ENCODE assay signal across 14 cellular contexts in genomic region chr12:26100966-26101744, GRCh38. TPM values are rescaled to one million over a fixed set of nuclear protein-coding genes. Genes with fewer than 3 reads are reported as not detected.
A peak's percentile ranks its signal among the peaks of the same experiment; 100 is the strongest.
DNase-seq lines count a peak whose midpoint lies in the region; ATAC-seq, FAIRE-seq and TF ChIP-seq lines count a peak whose summit lies in the region.
"Had no signal": no experiment of that assay in that cellular context is flagged by ENCODE, and none has a peak within 500 bp of the region (broad histone marks: within the 10 kb centered on the region; RNA-seq: fewer than 3 reads in every experiment).

No MANE protein-coding gene starts in this region.

- ATAC-seq in upper lobe of left lung (ENCODE audit: low FRiP score in 2 of 2), result peak; percentile 9 to 81
- no peak for ATAC-seq in CD4-positive, alpha-beta T cell (ENCODE audit: poor library complexity)
- ATAC-seq: CD8-positive, alpha-beta T cell; left ventricle myocardium superior had no signal

- DNase-seq in NCI-H146 (lab: John Stamatoyannopoulos, UW) (peak; percentile 8), NCI-H146 treated with DMSO at 0.1 percent for 48 hours (lab: John Stamatoyannopoulos, UW; ENCODE audit: unreplicated experiment) (no peak), NCI-H774 (lab: John Stamatoyannopoulos, UW) (peak; percentile 78), upper lobe of left lung (no peak), GM12891 (ENCODE audit: insufficient read length, low spot score) (no peak), NCI-H1092 (lab: John Stamatoyannopoulos, UW) (no peak)
- no peak for DNase-seq in CD4-positive, alpha-beta T cell
- DNase-seq: activated CD4-positive, CD25-positive, alpha-beta regulatory T cell treated with anti-CD3 and anti-CD28 coated beads, Interleukin-2, amount 50 U/mL, for 72 hours; CD8-positive, alpha-beta T cell; effector CD8-positive, alpha-beta T cell; left ventricle myocardium superior had no signal

- peaks cover 0 to 5% (median 4%) of the 10 kb centered on the region in 4 donors for H3K4me1 ChIP-seq in upper lobe of left lung

- TF ChIP-seq POLR2A in upper lobe of left lung (IDR thresholded peaks at IDR 0.05) (no peak), GM12891 (IDR thresholded peaks at IDR 0.05; ENCODE audit: low read depth, low read length) (no peak)

- no peak for TF ChIP-seq EP300 in upper lobe of left lung (IDR thresholded peaks at IDR 0.05)

- no peak overlapping the region for H3K27ac Mint-ChIP-seq in CD4-positive, alpha-beta T cell
- H3K27ac Mint-ChIP-seq: CD8-positive, alpha-beta T cell had no signal

- no peaks in the 10 kb centered on the region for H3K36me3 ChIP-seq in upper lobe of left lung
- H3K36me3 ChIP-seq: neutrophil had no signal

- peak; percentile 96 for FAIRE-seq in islet of Langerhans (lab: Jason Lieb, UNC)
- FAIRE-seq in GM12891 (lab: Jason Lieb, UNC), result no peak

- H3K27ac ChIP-seq in upper lobe of left lung, result no peak overlapping the region
- no peak overlapping the region for H3K27ac ChIP-seq in CD4-positive, alpha-beta T cell (ENCODE audit: low read depth, low read length)
- H3K27ac ChIP-seq: neutrophil had no signal

- no peak overlapping the region for H3K4me3 ChIP-seq in upper lobe of left lung
- H3K4me3 ChIP-seq: smooth muscle cell had no signal

- H3K4me1 Mint-ChIP-seq in CD4-positive, alpha-beta T cell (ENCODE audit: low read depth), result no peaks in the 10 kb centered on the region

- intact Hi-C loops in CD4-positive, alpha-beta T cell (cut with DNase I, micrococcal nuclease), result loop anchor here in 1 of 2 experiments (10.0 kb wide), 1 partner anchor 924 kb away; the partner anchor contains the start of gene MED21

- peaks cover 37% of the 10 kb centered on the region for H3K27me3 Mint-ChIP-seq in CD4-positive, alpha-beta T cell

- no peaks in the 10 kb centered on the region for H3K27me3 ChIP-seq in upper lobe of left lung
- peaks cover 6% of the 10 kb centered on the region for H3K27me3 ChIP-seq in CD4-positive, alpha-beta T cell (ENCODE audit: control insufficient read depth, insufficient read depth, low read length)

- no peaks in the 10 kb centered on the region for H3K9me3 ChIP-seq in upper lobe of left lung
- H3K9me3 ChIP-seq in CD4-positive, alpha-beta T cell (ENCODE audit: control insufficient read depth, low read length), result no peaks in the 10 kb centered on the region
- H3K9me3 ChIP-seq: neutrophil had no signal

- no peaks in the 10 kb centered on the region for H3K9me3 Mint-ChIP-seq in CD4-positive, alpha-beta T cell
- H3K9me3 Mint-ChIP-seq: CD8-positive, alpha-beta T cell had no signal

- no peak overlapping the region for H3K4me3 Mint-ChIP-seq in CD4-positive, alpha-beta T cell
- H3K4me3 Mint-ChIP-seq: CD8-positive, alpha-beta T cell had no signal

- no peaks in the 10 kb centered on the region for H3K36me3 Mint-ChIP-seq in CD4-positive, alpha-beta T cell (ENCODE audit: low read depth)
- H3K36me3 Mint-ChIP-seq: CD8-positive, alpha-beta T cell had no signal

- POLR2A ChIA-PET in CD4-positive, alpha-beta T cell (lab: Charles Lee), result no interaction called here

- TF ChIP-seq CTCF in upper lobe of left lung (IDR thresholded peaks at IDR 0.05), result no peak
- no peak for TF ChIP-seq CTCF in CD4-positive, alpha-beta T cell (IDR thresholded peaks at IDR 0.05)

- 61 to 70% methylated on average over 10 of the region's 10 CpGs for WGBS in upper lobe of left lung, 2 donors

- CTCF ChIA-PET in CD4-positive, alpha-beta T cell (lab: Charles Lee), result no interaction called here

TF ChIP-seq in GM12891, 5 proteins besides CTCF, POLR2A, EP300 and RAD21:
- TF ChIP-seq POU2F2 (IDR thresholded peaks at IDR 0.05; ENCODE audit: low read depth, low read length) (no peak), POLR2AphosphoS5 (IDR thresholded peaks at IDR 0.05; ENCODE audit: low read depth, low read length) (no peak)

RNA-seq across cellular contexts. Expression of gene BHLHE41, which starts 23.7 kb away (rescaled TPM):
- 10 to 100 TPM in 5 of 6 donors, 1 to 10 TPM in 1; 9.3 to 78.6 (median 35.2) TPM for total RNA-seq in upper lobe of left lung
- polyA plus RNA-seq in GM12891 (2012; ENCODE audit: low read depth, missing spikeins), result 0.35 TPM
- not detected for total RNA-seq in CD4-positive, alpha-beta T cell
- total RNA-seq: CD8-positive, alpha-beta T cell had no signal

Comparison
In these comparisons a context has a peak if more than half of its experiments do, and no peak if none do; other contexts are left out.
1. DNase-seq: peak in NCI-H146 (single experiment) and NCI-H774 (single experiment); none in NCI-H146 treated with DMSO at 0.1 percent for 48 hours (single experiment), upper lobe of left lung (0 of 2), GM12891 (single experiment), NCI-H1092 (single experiment) and CD4-positive, alpha-beta T cell (0 of 10).
2. RNA of gene BHLHE41, which starts 23.7 kb away (total RNA-seq): 9.3 to 78.6 TPM in upper lobe of left lung; not detected in CD4-positive, alpha-beta T cell; every median in the first group is over 10 times any median in the second.